ENCODE assay signal across 9 cellular contexts in genomic region chr6:166258854-166259276, GRCh38. TPM values are rescaled to one million over a fixed set of nuclear protein-coding genes. Genes with fewer than 3 reads are reported as not detected.
DNase-seq lines count a peak whose midpoint lies in the region; ATAC-seq, FAIRE-seq and TF ChIP-seq lines count a peak whose summit lies in the region.
"Had no signal": no experiment of that assay in that cellular context is flagged by ENCODE, and none has a peak within 500 bp of the region (broad histone marks: within the 10 kb centered on the region; RNA-seq: fewer than 3 reads in every experiment).

No MANE protein-coding gene starts in this region.

- H4K20me1 ChIP-seq in BLaER1 treated with 17β-estradiol and CSF1 and Interleukin-3, amounts not matched to agents 10 nM and 100 nM = peaks cover 0 to 2% (median 0%) of the 10 kb centered on the region in 11 experiments; a peak in 3 of 22 replicates

- peaks cover 0 to 4% (median 0%) of the 10 kb centered on the region in 11 experiments; a peak in 1 of 22 replicates for H3K9me3 ChIP-seq in BLaER1 treated with 17β-estradiol and CSF1 and Interleukin-3, amounts not matched to agents 10 nM and 100 nM (replicated peaks in 1 of 11)
- no peaks in the 10 kb centered on the region for H3K9me3 ChIP-seq in neutrophil

- peak overlapping the region; percentile 64 to 91 (median 87) for H3K4me2 ChIP-seq in BLaER1 treated with 17β-estradiol and CSF1 and Interleukin-3, amounts not matched to agents 10 nM and 100 nM

- H3K27ac ChIP-seq in BLaER1 treated with 17β-estradiol and CSF1 and Interleukin-3, amounts not matched to agents 10 nM and 100 nM = peak overlapping the region; percentile 55 to 86 (median 78); a peak in 21 of 22 replicates
- peak overlapping the region; percentile 99 for H3K27ac ChIP-seq in neutrophil

- peak overlapping the region in 10 of 11 experiments; percentile 6 to 76 (median 64); a peak in 19 of 22 replicates for H3K9ac ChIP-seq in BLaER1 treated with 17β-estradiol and CSF1 and Interleukin-3, amounts not matched to agents 10 nM and 100 nM

- TF ChIP-seq POLR2A in GM12892 (IDR thresholded peaks at IDR 0.05; ENCODE audit: low read depth, low read length) = no peak

- H3K4me3 ChIP-seq in BLaER1 treated with 17β-estradiol and CSF1 and Interleukin-3, amounts not matched to agents 10 nM and 100 nM = peak overlapping the region in 2 of 10 experiments; percentile 14 to 42; a peak in 3 of 20 replicates
- peak overlapping the region; percentile 60 for H3K4me3 ChIP-seq in neutrophil (ENCODE audit: low read depth in 1 of 2, low read length in 1 of 2)

- ATAC-seq in GM21528 (IDR thresholded peaks at IDR 0.05; ENCODE audit: low FRiP score, unreplicated experiment) (peak; percentile 79), SK-N-SH treated with all-trans-retinoic acid at 6 μM for 48 hours (no peak)

- no peaks in the 10 kb centered on the region for H3K36me3 ChIP-seq in BLaER1 treated with 17β-estradiol and CSF1 and Interleukin-3, amounts not matched to agents 10 nM and 100 nM
- H3K36me3 ChIP-seq in neutrophil = no peaks in the 10 kb centered on the region

- peaks cover 19 to 27% (median 22%) of the 10 kb centered on the region in 11 experiments for H3K27me3 ChIP-seq in BLaER1 treated with 17β-estradiol and CSF1 and Interleukin-3, amounts not matched to agents 10 nM and 100 nM
- H3K27me3 ChIP-seq in neutrophil = no peaks in the 10 kb centered on the region

- H3K4me1 ChIP-seq in BLaER1 treated with 17β-estradiol and CSF1 and Interleukin-3, amounts not matched to agents 10 nM and 100 nM = peaks cover 26 to 52% (median 33%) of the 10 kb centered on the region in 10 experiments
- peaks cover 90 to 92% of the 10 kb centered on the region in 2 experiments for H3K4me1 ChIP-seq in neutrophil (ENCODE audit: control insufficient read depth in 1 of 2, insufficient read depth in 1 of 2, low read depth in 1 of 2, low read length in 1 of 2)

- DNase-seq in LoVo (ENCODE audit: low spot score) (peak; percentile 50), DMS79 (lab: John Stamatoyannopoulos, UW) (no peak), GM12892 (ENCODE audit: insufficient read length) (no peak)
- DNase-seq in activated effector memory CD4-positive, alpha-beta T cell treated with anti-CD3 and anti-CD28 coated beads, Interleukin-2, amount 50 U/mL, for 16 hours = peak; percentile 82

- peak; percentile 9 for TF ChIP-seq CTCF in neutrophil (IDR thresholded peaks at IDR 0.05)

- no peak for FAIRE-seq in GM12892 (lab: Jason Lieb, UNC)
- FAIRE-seq: G401.6 had no signal

TF ChIP-seq in SK-N-SH treated with all-trans-retinoic acid at 6 μM for 48 hours, 23 proteins besides CTCF, POLR2A, EP300 and RAD21:
- no peak for TF ChIP-seq ARNTL (CRISPR knock-in tag; IDR thresholded peaks at IDR 0.05; ENCODE audit: borderline replicate concordance, low read depth)
- TF ChIP-seq ISL1 (CRISPR knock-in tag; IDR thresholded peaks at IDR 0.05) = no peak
- no peak for TF ChIP-seq OSR1 (CRISPR knock-in tag; IDR thresholded peaks at IDR 0.05)
- TF ChIP-seq ZNF565 (CRISPR knock-in tag; conservative IDR thresholded peaks at IDR 0.05; ENCODE audit: low read depth) = no peak
- no peak for TF ChIP-seq POU6F1 (CRISPR knock-in tag; IDR thresholded peaks at IDR 0.05; ENCODE audit: borderline replicate concordance, low read depth)
- no peak for TF ChIP-seq RARB (CRISPR knock-in tag; IDR thresholded peaks at IDR 0.05)
- TF ChIP-seq ESRRG (CRISPR knock-in tag; IDR thresholded peaks at IDR 0.05) = no peak
- TF ChIP-seq ZFP3 (CRISPR knock-in tag; IDR thresholded peaks at IDR 0.05) = no peak
- no peak for TF ChIP-seq PPARA (CRISPR knock-in tag; IDR thresholded peaks at IDR 0.05; ENCODE audit: borderline replicate concordance)
- no peak for TF ChIP-seq CSDC2 (CRISPR knock-in tag; IDR thresholded peaks at IDR 0.05)
- no peak for TF ChIP-seq SNAI2 (CRISPR knock-in tag; IDR thresholded peaks at IDR 0.05)
- TF ChIP-seq ZNF8 (CRISPR knock-in tag; IDR thresholded peaks at IDR 0.05) = no peak
- TF ChIP-seq, protein P1, sequence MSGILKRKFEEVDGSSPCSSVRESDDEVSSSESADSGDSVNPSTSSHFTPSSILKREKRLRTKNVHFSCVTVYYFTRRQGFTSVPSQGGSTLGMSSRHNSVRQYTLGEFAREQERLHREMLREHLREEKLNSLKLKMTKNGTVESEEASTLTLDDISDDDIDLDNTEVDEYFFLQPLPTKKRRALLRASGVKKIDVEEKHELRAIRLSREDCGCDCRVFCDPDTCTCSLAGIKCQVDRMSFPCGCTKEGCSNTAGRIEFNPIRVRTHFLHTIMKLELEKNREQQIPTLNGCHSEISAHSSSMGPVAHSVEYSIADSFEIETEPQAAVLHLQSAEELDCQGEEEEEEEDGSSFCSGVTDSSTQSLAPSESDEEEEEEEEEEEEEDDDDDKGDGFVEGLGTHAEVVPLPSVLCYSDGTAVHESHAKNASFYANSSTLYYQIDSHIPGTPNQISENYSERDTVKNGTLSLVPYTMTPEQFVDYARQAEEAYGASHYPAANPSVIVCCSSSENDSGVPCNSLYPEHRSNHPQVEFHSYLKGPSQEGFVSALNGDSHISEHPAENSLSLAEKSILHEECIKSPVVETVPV (CRISPR knock-in tag; IDR thresholded peaks at IDR 0.05) = no peak
- TF ChIP-seq, protein P2, sequence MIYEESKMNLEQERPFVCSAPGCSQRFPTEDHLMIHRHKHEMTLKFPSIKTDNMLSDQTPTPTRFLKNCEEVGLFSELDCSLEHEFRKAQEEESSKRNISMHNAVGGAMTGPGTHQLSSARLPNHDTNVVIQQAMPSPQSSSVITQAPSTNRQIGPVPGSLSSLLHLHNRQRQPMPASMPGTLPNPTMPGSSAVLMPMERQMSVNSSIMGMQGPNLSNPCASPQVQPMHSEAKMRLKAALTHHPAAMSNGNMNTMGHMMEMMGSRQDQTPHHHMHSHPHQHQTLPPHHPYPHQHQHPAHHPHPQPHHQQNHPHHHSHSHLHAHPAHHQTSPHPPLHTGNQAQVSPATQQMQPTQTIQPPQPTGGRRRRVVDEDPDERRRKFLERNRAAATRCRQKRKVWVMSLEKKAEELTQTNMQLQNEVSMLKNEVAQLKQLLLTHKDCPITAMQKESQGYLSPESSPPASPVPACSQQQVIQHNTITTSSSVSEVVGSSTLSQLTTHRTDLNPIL (CRISPR knock-in tag; IDR thresholded peaks at IDR 0.05; ENCODE audit: low read depth) = no peak
- no peak for TF ChIP-seq TOX (CRISPR knock-in tag; IDR thresholded peaks at IDR 0.05; ENCODE audit: borderline replicate concordance)
- TF ChIP-seq TCF4 (CRISPR knock-in tag; IDR thresholded peaks at IDR 0.05; ENCODE audit: borderline replicate concordance) = no peak
- TF ChIP-seq BACH2 (CRISPR knock-in tag; IDR thresholded peaks at IDR 0.05; ENCODE audit: borderline replicate concordance) = no peak
- no peak for TF ChIP-seq GLIS3 (CRISPR knock-in tag; IDR thresholded peaks at IDR 0.05)
- TF ChIP-seq ZC3H10 (CRISPR knock-in tag; IDR thresholded peaks at IDR 0.05) = no peak
- TF ChIP-seq, protein P3, sequence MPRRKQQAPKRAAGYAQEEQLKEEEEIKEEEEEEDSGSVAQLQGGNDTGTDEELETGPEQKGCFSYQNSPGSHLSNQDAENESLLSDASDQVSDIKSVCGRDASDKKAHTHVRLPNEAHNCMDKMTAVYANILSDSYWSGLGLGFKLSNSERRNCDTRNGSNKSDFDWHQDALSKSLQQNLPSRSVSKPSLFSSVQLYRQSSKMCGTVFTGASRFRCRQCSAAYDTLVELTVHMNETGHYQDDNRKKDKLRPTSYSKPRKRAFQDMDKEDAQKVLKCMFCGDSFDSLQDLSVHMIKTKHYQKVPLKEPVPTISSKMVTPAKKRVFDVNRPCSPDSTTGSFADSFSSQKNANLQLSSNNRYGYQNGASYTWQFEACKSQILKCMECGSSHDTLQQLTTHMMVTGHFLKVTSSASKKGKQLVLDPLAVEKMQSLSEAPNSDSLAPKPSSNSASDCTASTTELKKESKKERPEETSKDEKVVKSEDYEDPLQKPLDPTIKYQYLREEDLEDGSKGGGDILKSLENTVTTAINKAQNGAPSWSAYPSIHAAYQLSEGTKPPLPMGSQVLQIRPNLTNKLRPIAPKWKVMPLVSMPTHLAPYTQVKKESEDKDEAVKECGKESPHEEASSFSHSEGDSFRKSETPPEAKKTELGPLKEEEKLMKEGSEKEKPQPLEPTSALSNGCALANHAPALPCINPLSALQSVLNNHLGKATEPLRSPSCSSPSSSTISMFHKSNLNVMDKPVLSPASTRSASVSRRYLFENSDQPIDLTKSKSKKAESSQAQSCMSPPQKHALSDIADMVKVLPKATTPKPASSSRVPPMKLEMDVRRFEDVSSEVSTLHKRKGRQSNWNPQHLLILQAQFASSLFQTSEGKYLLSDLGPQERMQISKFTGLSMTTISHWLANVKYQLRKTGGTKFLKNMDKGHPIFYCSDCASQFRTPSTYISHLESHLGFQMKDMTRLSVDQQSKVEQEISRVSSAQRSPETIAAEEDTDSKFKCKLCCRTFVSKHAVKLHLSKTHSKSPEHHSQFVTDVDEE (CRISPR knock-in tag; IDR thresholded peaks at IDR 0.05) = no peak
TF ChIP-seq in SK-N-SH treated with all-trans-retinoic acid at 6 μM for 48 hours: peak in this region for 0.

RNA-seq across cellular contexts. Expression of gene PRR18, which starts 49.3 kb away (rescaled TPM):
- polyA plus RNA-seq in GM12892 (2012; ENCODE audit: missing spikeins) = 4.4 TPM

Comparison
In these comparisons a context has a peak if more than half of its experiments do, and no peak if none do; other contexts are left out.
1. DNase-seq: peak in LoVo (single experiment) and activated effector memory CD4-positive, alpha-beta T cell treated with anti-CD3 and anti-CD28 coated beads, Interleukin-2, amount 50 U/mL, for 16 hours (single experiment); none in DMS79 (single experiment) and GM12892 (single experiment).